In the genomic region with DNA sequence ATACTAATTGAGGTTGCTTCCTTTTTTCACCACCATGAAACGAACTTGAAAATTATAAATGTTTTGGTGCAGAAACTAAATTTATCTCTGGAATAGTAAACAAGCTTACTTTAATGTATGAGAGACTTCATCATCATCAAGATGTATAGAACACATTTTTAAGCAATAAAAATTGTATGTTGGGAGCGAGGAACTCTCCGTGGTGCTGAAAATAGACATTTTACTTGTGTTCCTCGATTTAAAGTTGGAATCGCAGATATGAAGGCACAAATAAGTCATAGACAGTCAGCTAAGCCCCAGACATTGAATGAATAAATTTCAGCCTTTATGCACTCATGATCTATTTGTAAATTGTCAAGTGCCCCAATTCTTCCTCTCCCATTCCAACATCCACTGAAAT, we compare ENCODE assay signal across 19 cellular contexts.
DNase-seq lines count a peak whose midpoint lies in the region; ATAC-seq, FAIRE-seq and TF ChIP-seq lines count a peak whose summit lies in the region.
"Had no signal": no experiment of that assay in that cellular context is flagged by ENCODE, and none has a peak within 500 bp of the region (broad histone marks: within the 10 kb centered on the region; RNA-seq: fewer than 3 reads in every experiment).

No MANE protein-coding gene starts in this region.

- intact Hi-C loops in OCI-LY7 (cut with micrococcal nuclease; ENCODE audit: unreplicated experiment), result no loop called here
- intact Hi-C loops in PC-9 (cut with micrococcal nuclease; ENCODE audit: unreplicated experiment), result no loop called here

- H3K4me3 ChIP-seq in OCI-LY7 (ENCODE audit: low read depth, low read length, poor library complexity, severe bottlenecking) (no peak overlapping the region), PC-9 (no peak overlapping the region)
- H3K4me3 ChIP-seq: gastrocnemius medialis, pancreas, skin epidermis had no signal

- peaks cover 10% of the 10 kb centered on the region; the same call in 1 of the 2 replicates for H3F3A ChIP-seq in PC-9 (ENCODE audit: insufficient read depth, low read depth)

- H3K4me1 Mint-ChIP-seq in activated CD4-positive, alpha-beta T cell treated with anti-CD3 and anti-CD28 coated beads, Interleukin-2, amount 10 ng/mL, durations not matched to agents 7 days and 5 days, result no peaks in the 10 kb centered on the region
- peaks cover 19% of the 10 kb centered on the region for H3K4me1 Mint-ChIP-seq in neural crest cell
- H3K4me1 Mint-ChIP-seq: immature natural killer cell, T-helper 17 cell had no signal

- peak; percentile 14 for DNase-seq in activated CD4-positive, alpha-beta T cell treated with anti-CD3 and anti-CD28 coated beads, Interleukin-2, amount 10 ng/mL, durations not matched to agents 7 days and 5 days
- DNase-seq in activated CD4-positive, alpha-beta T cell treated with anti-CD3 and anti-CD28 coated beads for 4 hours, result no peak
- DNase-seq in OCI-LY7 (ENCODE audit: low spot score) (peak; percentile 28), neural crest cell (ENCODE audit: low read depth, low spot score) (peak; percentile 20), amniotic stem cell (lab: John Stamatoyannopoulos, UW) (no peak), PC-9 (no peak)
- DNase-seq: anterior cingulate cortex; COR-L47; gastrocnemius medialis; GOT3; immature natural killer cell; NCI-H1930; NCI-H526; pancreas; stimulated activated naive CD4-positive, alpha-beta T cell; T-helper 17 cell had no signal

- H3K27ac Mint-ChIP-seq in activated CD4-positive, alpha-beta T cell treated with anti-CD3 and anti-CD28 coated beads, Interleukin-2, amount 10 ng/mL, durations not matched to agents 7 days and 5 days, result no peak overlapping the region
- H3K27ac Mint-ChIP-seq in neural crest cell (ENCODE audit: unreplicated experiment), result no peak overlapping the region
- H3K27ac Mint-ChIP-seq: immature natural killer cell, T-helper 17 cell had no signal

- H3K4me2 ChIP-seq in OCI-LY7 (ENCODE audit: low read length) (no peak overlapping the region), PC-9 (no peak overlapping the region)

- no peak overlapping the region for H2AFZ ChIP-seq in OCI-LY7 (ENCODE audit: low read length)
- no peak overlapping the region for H2AFZ ChIP-seq in PC-9

- H3K9me2 ChIP-seq in OCI-LY7 (ENCODE audit: insufficient read depth, low read length), result no peaks in the 10 kb centered on the region
- no peaks in the 10 kb centered on the region for H3K9me2 ChIP-seq in PC-9 (ENCODE audit: insufficient read depth)

- no peaks in the 10 kb centered on the region for H4K20me1 ChIP-seq in OCI-LY7 (ENCODE audit: insufficient read depth, low read length)
- no peaks in the 10 kb centered on the region for H4K20me1 ChIP-seq in PC-9 (ENCODE audit: insufficient read depth)

- no peak overlapping the region for H3K4me3 Mint-ChIP-seq in activated CD4-positive, alpha-beta T cell treated with anti-CD3 and anti-CD28 coated beads, Interleukin-2, amount 10 ng/mL, durations not matched to agents 7 days and 5 days
- no peak overlapping the region for H3K4me3 Mint-ChIP-seq in neural crest cell
- H3K4me3 Mint-ChIP-seq: immature natural killer cell, T-helper 17 cell had no signal

- no peaks in the 10 kb centered on the region for H3K27me3 ChIP-seq in PC-9 (ENCODE audit: insufficient read depth, low read depth)
- H3K27me3 ChIP-seq: gastrocnemius medialis, pancreas had no signal

- TF ChIP-seq CTCF in OCI-LY7 (conservative IDR thresholded peaks at IDR 0.05; ENCODE audit: low read length) (no peak), neural crest cell (conservative IDR thresholded peaks at IDR 0.05) (no peak), PC-9 (conservative IDR thresholded peaks at IDR 0.05) (no peak)

- no peaks in the 10 kb centered on the region for H3K27me3 Mint-ChIP-seq in activated CD4-positive, alpha-beta T cell treated with anti-CD3 and anti-CD28 coated beads, Interleukin-2, amount 10 ng/mL, durations not matched to agents 7 days and 5 days
- H3K27me3 Mint-ChIP-seq in neural crest cell (ENCODE audit: low read depth), result peaks cover 25% of the 10 kb centered on the region
- H3K27me3 Mint-ChIP-seq: T-helper 17 cell had no signal

- FAIRE-seq in endometrium (lab: Jason Lieb, UNC), result peak; percentile 8
- FAIRE-seq: pancreas had no signal

- H3K27ac ChIP-seq in OCI-LY7 (ENCODE audit: low read depth, low read length, poor library complexity, severe bottlenecking) (no peak overlapping the region), PC-9 (no peak overlapping the region)
- H3K27ac ChIP-seq: gastrocnemius medialis, pancreas, skin epidermis had no signal

- POLR2A ChIA-PET in activated CD4-positive, alpha-beta T cell treated with anti-CD3 and anti-CD28 coated beads, Interleukin-2, amount 10 ng/mL, durations not matched to agents 7 days and 5 days (lab: Charles Lee), result no interaction called here
- POLR2A ChIA-PET in OCI-LY7 (lab: Charles Lee) (interaction anchor here (0.7 kb wide), 1 partner anchor 46 kb away, joined by 3 read pairs; no protein-coding TSS in a partner anchor), PC-9 (lab: Charles Lee; ENCODE audit: unreplicated experiment) (no interaction called here)

- BruUV-seq in OCI-LY7 (replicated peaks; lab: Mats Ljungman, UMichigan) (no TSS peak), PC-9 (replicated peaks; lab: Mats Ljungman, UMichigan) (no TSS peak)

- H3K79me2 ChIP-seq in OCI-LY7 (ENCODE audit: insufficient read depth, low read depth, low read length) (no peaks in the 10 kb centered on the region), PC-9 (ENCODE audit: low read depth) (no peaks in the 10 kb centered on the region)

- ATAC-seq in GM19035 (IDR thresholded peaks at IDR 0.05; ENCODE audit: unreplicated experiment), result no peak
- ATAC-seq: gastrocnemius medialis, pancreas, T-helper 17 cell had no signal

- H3K9me3 ChIP-seq in OCI-LY7 (ENCODE audit: low read length) (no peaks in the 10 kb centered on the region), PC-9 (ENCODE audit: insufficient read depth, low read depth) (no peaks in the 10 kb centered on the region)
- H3K9me3 ChIP-seq: gastrocnemius medialis, pancreas had no signal

- H3K36me3 ChIP-seq in OCI-LY7 (ENCODE audit: insufficient read depth, low read length) (no peaks in the 10 kb centered on the region), PC-9 (ENCODE audit: low read depth) (no peaks in the 10 kb centered on the region)
- H3K36me3 ChIP-seq: gastrocnemius medialis, pancreas had no signal

- no peaks in the 10 kb centered on the region for H3K4me1 ChIP-seq in OCI-LY7 (ENCODE audit: insufficient read depth, low read length, poor library complexity, severe bottlenecking)
- no peaks in the 10 kb centered on the region; the same call in 1 of the 2 replicates for H3K4me1 ChIP-seq in PC-9 (replicated peaks; ENCODE audit: insufficient read depth)
- H3K4me1 ChIP-seq: gastrocnemius medialis, pancreas had no signal

- CTCF ChIA-PET in activated CD4-positive, alpha-beta T cell treated with anti-CD3 and anti-CD28 coated beads, Interleukin-2, amount 10 ng/mL, durations not matched to agents 7 days and 5 days (lab: Charles Lee), result interaction anchor here (0.6 kb wide), 1 partner anchor 10 kb away, joined by 3 read pairs; no protein-coding TSS in a partner anchor
- CTCF ChIA-PET in OCI-LY7 (lab: Charles Lee; ENCODE audit: unreplicated experiment), result no interaction called here
- CTCF ChIA-PET in PC-9 (lab: Charles Lee), result no interaction called here

- H3K36me3 Mint-ChIP-seq in activated CD4-positive, alpha-beta T cell treated with anti-CD3 and anti-CD28 coated beads, Interleukin-2, amount 10 ng/mL, durations not matched to agents 7 days and 5 days (ENCODE audit: low read depth), result no peaks in the 10 kb centered on the region
- H3K36me3 Mint-ChIP-seq in neural crest cell (ENCODE audit: low read depth), result no peaks in the 10 kb centered on the region
- H3K36me3 Mint-ChIP-seq: immature natural killer cell had no signal

- peaks cover 5% of the 10 kb centered on the region for H3K9me3 Mint-ChIP-seq in activated CD4-positive, alpha-beta T cell treated with anti-CD3 and anti-CD28 coated beads, Interleukin-2, amount 10 ng/mL, durations not matched to agents 7 days and 5 days
- no peaks in the 10 kb centered on the region for H3K9me3 Mint-ChIP-seq in neural crest cell
- H3K9me3 Mint-ChIP-seq: immature natural killer cell had no signal

Comparison
In these comparisons a context has a peak if more than half of its experiments do, and no peak if none do; other contexts are left out.
1. DNase-seq: peak in activated CD4-positive, alpha-beta T cell treated with anti-CD3 and anti-CD28 coated beads, Interleukin-2, amount 10 ng/mL, durations not matched to agents 7 days and 5 days (single experiment), OCI-LY7 (single experiment) and neural crest cell (single experiment); none in activated CD4-positive, alpha-beta T cell treated with anti-CD3 and anti-CD28 coated beads for 4 hours (0 of 2), amniotic stem cell (single experiment) and PC-9 (0 of 2).